16 cellular contexts compared by ENCODE assay signal in the genomic region with DNA sequence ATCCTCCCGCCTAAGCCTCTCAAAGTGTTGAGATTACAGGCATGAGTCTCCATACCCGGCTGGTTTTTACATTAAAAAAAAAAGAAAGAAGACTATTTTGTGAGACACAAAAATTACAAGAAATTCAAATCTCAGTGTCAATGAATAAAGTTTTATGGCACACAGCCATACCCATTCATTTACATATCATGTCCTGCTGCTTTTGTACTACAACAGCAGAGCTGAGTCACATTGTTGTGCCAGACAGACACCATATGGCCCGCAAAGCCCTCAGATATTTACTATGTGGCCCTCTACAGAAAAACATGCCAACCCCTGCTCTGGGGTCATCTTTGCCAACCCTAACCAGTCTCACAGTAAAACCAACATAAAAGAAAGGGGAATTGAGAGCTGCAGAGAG. TPM values are rescaled to one million over a fixed set of nuclear protein-coding genes. Genes with fewer than 3 reads are reported as not detected.
A peak's percentile ranks its signal among the peaks of the same experiment; 100 is the strongest.
DNase-seq lines count a peak whose midpoint lies in the region; ATAC-seq and TF ChIP-seq lines count a peak whose summit lies in the region.
"Had no signal": no experiment of that assay in that cellular context is flagged by ENCODE, and none has a peak within 500 bp of the region (broad histone marks: within the 10 kb centered on the region; RNA-seq: fewer than 3 reads in every experiment).

No MANE protein-coding gene starts in this region.

- H3K27me3 Mint-ChIP-seq in activated naive CD4-positive, alpha-beta T cell treated with anti-CD3 and anti-CD28 coated beads for 36 hours (ENCODE audit: low read depth) = no peaks in the 10 kb centered on the region
- no peaks in the 10 kb centered on the region for H3K27me3 Mint-ChIP-seq in natural killer cell (ENCODE audit: low read depth in 2 of 2)
- H3K27me3 Mint-ChIP-seq: CD4-positive, CD25-positive, alpha-beta regulatory T cell had no signal

- CTCF ChIA-PET in activated naive CD4-positive, alpha-beta T cell treated with anti-CD3 and anti-CD28 coated beads for 36 hours (lab: Charles Lee) = no interaction called here

- no peaks in the 10 kb centered on the region for H3K27me3 ChIP-seq in psoas muscle (ENCODE audit: insufficient read depth in 3 of 3, low read length in 2 of 3)

- WGBS in psoas muscle, 3 donors = 84 to 93% (median 91%) methylated on average over 3 of the region's 3 CpGs

- DNase-seq in activated naive CD4-positive, alpha-beta T cell treated with anti-CD3 and anti-CD28 coated beads for 36 hours = no peak
- no peak for DNase-seq in activated naive CD4-positive, alpha-beta T cell treated with anti-CD3 and anti-CD28 coated beads, Interleukin-2, amount 50 U/mL, for 16 hours
- peak; percentile 12 for DNase-seq in RPMI7951 (ENCODE audit: low read depth)
- no peak for DNase-seq in psoas muscle
- DNase-seq in natural killer cell = no peak
- DNase-seq: Calu3; CD4-positive, CD25-positive, alpha-beta regulatory T cell; HFFc6; Kasumi-1; NCI-H1417 treated with DMSO at 0.1 percent for 48 hours; NCI-H2081; NCI-H2227 treated with DMSO at 0.1 percent for 48 hours; NCI-H526 treated with DMSO at 0.1 percent for 48 hours; Right ventricle myocardium superior had no signal

- TF ChIP-seq CTCF in psoas muscle (IDR thresholded peaks at IDR 0.05) = no peak
- no peak for TF ChIP-seq CTCF in natural killer cell (IDR thresholded peaks at IDR 0.05)

- H3K9me3 ChIP-seq in psoas muscle = no peaks in the 10 kb centered on the region

- peaks cover 35% of the 10 kb centered on the region for H3K4me1 ChIP-seq in psoas muscle

- H3K27ac Mint-ChIP-seq in activated naive CD4-positive, alpha-beta T cell treated with anti-CD3 and anti-CD28 coated beads for 36 hours = peak overlapping the region; percentile 41
- peak overlapping the region in 1 of 2 donors; percentile 48 for H3K27ac Mint-ChIP-seq in natural killer cell
- H3K27ac Mint-ChIP-seq: CD4-positive, CD25-positive, alpha-beta regulatory T cell; HFFc6 had no signal

- ATAC-seq in esophagus mucosa (peak; percentile 48), GM19455 (IDR thresholded peaks at IDR 0.05; ENCODE audit: unreplicated experiment) (no peak), psoas muscle (no peak), natural killer cell (no peak)

- no peak overlapping the region for H3K4me3 ChIP-seq in psoas muscle

- H3K4me1 Mint-ChIP-seq in activated naive CD4-positive, alpha-beta T cell treated with anti-CD3 and anti-CD28 coated beads for 36 hours (ENCODE audit: low read depth) = peaks cover 27% of the 10 kb centered on the region
- H3K4me1 Mint-ChIP-seq in natural killer cell = peaks cover 31 to 43% of the 10 kb centered on the region in 2 donors

- H3K9me3 Mint-ChIP-seq in activated naive CD4-positive, alpha-beta T cell treated with anti-CD3 and anti-CD28 coated beads for 36 hours = no peaks in the 10 kb centered on the region
- H3K9me3 Mint-ChIP-seq in natural killer cell = no peaks in the 10 kb centered on the region
- H3K9me3 Mint-ChIP-seq: CD4-positive, CD25-positive, alpha-beta regulatory T cell; HFFc6 had no signal

- H3K4me3 Mint-ChIP-seq in activated naive CD4-positive, alpha-beta T cell treated with anti-CD3 and anti-CD28 coated beads for 36 hours = no peak overlapping the region
- no peak overlapping the region for H3K4me3 Mint-ChIP-seq in natural killer cell
- H3K4me3 Mint-ChIP-seq: CD4-positive, CD25-positive, alpha-beta regulatory T cell; HFFc6 had no signal

- intact Hi-C loops in activated naive CD4-positive, alpha-beta T cell treated with anti-CD3 and anti-CD28 coated beads for 36 hours (cut with micrococcal nuclease) = no loop called here
- intact Hi-C loops in psoas muscle (cut with DNase I) (no loop called here), natural killer cell (cut with micrococcal nuclease) (no loop called here)

- H3K36me3 ChIP-seq in psoas muscle (ENCODE audit: insufficient read depth in 1 of 2, low read depth in 1 of 2) = peaks cover 3 to 79% of the 10 kb centered on the region in 2 donors

- H3K27ac ChIP-seq in psoas muscle = no peak overlapping the region

- peaks cover 50% of the 10 kb centered on the region for H3K36me3 Mint-ChIP-seq in activated naive CD4-positive, alpha-beta T cell treated with anti-CD3 and anti-CD28 coated beads for 36 hours (ENCODE audit: low read depth)
- H3K36me3 Mint-ChIP-seq in natural killer cell = peaks cover 18% of the 10 kb centered on the region

RNA-seq across cellular contexts. Expression of a gene that starts 5.3 kb away (rescaled TPM):
- total RNA-seq in activated naive CD4-positive, alpha-beta T cell treated with anti-CD3 and anti-CD28 coated beads for 36 hours = 10 to 100 TPM; 51.0 to 59.2 TPM
- 118 and 139 TPM in 2 replicates for total RNA-seq in RPMI7951 (2014; rRNA removed; shearing (Covaris generic))
- 50.3 TPM for total RNA-seq in esophagus mucosa
- 10 to 100 TPM; 16.1 to 50.0 (median 31.6) TPM for total RNA-seq in psoas muscle
- 10 to 100 TPM; 51.9 to 76.9 (median 53.9) TPM for polyA plus RNA-seq in psoas muscle
- total RNA-seq in natural killer cell = 10 to 100 TPM; 63.2 to 88.4 (median 76.0) TPM

RNA-seq across cellular contexts. Expression of a gene that starts 6.3 kb away (rescaled TPM):
- under 1 TPM; 0.49 to 0.83 TPM for total RNA-seq in activated naive CD4-positive, alpha-beta T cell treated with anti-CD3 and anti-CD28 coated beads for 36 hours
- 1.3 and 3.2 TPM in 2 replicates for total RNA-seq in RPMI7951 (2014; rRNA removed; shearing (Covaris generic))
- total RNA-seq in esophagus mucosa = 1.6 TPM
- 100 to 1,000 TPM; 120 to 184 (median 140) TPM for total RNA-seq in psoas muscle
- 100 to 1,000 TPM in 2 of 3 donors, 10 to 100 TPM in 1; 53.2 to 295 (median 130) TPM for polyA plus RNA-seq in psoas muscle
- total RNA-seq in natural killer cell = 1 to 10 TPM in 1 of 3 donors, under 1 TPM in 2; 0.29 to 2.2 (median 0.89) TPM

RNA-seq across cellular contexts. Expression of a gene that starts 26.6 kb away (rescaled TPM):
- total RNA-seq in activated naive CD4-positive, alpha-beta T cell treated with anti-CD3 and anti-CD28 coated beads for 36 hours = 10 to 100 TPM; 11.3 to 11.9 TPM
- 3.4 and 5.0 TPM in 2 replicates for total RNA-seq in RPMI7951 (2014; rRNA removed; shearing (Covaris generic))
- total RNA-seq in esophagus mucosa (6.3 TPM), psoas muscle (1 to 10 TPM; 4.8 to 9.6 (median 5.5) TPM), natural killer cell (10 to 100 TPM; 34.7 to 47.5 (median 47.3) TPM)
- polyA plus RNA-seq in psoas muscle = 1 to 10 TPM; 5.1 to 8.7 (median 5.2) TPM

Comparison
In these comparisons a context has a peak if more than half of its experiments do, and no peak if none do; other contexts are left out.
1. RNA of a gene that starts 6.3 kb away (total RNA-seq): 120 to 184 TPM in psoas muscle; 1.6 TPM in esophagus mucosa (single experiment), 1.3 to 3.2 TPM in RPMI7951, 0.29 to 2.2 TPM in natural killer cell and 0.49 to 0.83 TPM in activated naive CD4-positive, alpha-beta T cell treated with anti-CD3 and anti-CD28 coated beads for 36 hours; every median in the first group is over 10 times any median in the second.